Comparison of ENCODE assay signal across 28 cellular contexts in the genomic region with DNA sequence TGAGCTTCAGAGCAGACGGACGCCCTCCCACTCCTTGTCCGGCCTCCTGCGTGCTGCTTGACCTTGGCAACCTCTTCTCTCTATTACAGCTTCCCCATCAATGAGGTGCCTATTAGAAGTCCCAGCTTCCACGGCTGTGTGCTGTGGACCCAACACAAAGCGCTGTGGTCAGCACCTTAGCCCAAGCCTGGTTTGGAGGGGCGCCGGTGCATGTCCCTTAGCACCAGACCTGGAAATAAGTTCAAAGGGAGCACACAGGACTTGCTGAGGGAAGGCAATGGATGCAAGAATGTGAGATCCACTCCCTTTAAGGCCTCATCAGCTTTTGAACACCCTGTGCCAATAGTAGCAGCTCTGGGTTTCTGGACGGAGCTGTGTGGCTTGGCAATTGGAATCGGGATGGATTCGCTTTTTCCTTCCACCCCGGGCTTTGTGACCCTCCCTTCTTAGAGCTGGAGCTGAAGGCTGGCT.
A peak's percentile ranks its signal among the peaks of the same experiment; 100 is the strongest.
DNase-seq lines count a peak whose midpoint lies in the region; ATAC-seq, FAIRE-seq and TF ChIP-seq lines count a peak whose summit lies in the region.
"Had no signal": no experiment of that assay in that cellular context is flagged by ENCODE, and none has a peak within 500 bp of the region (broad histone marks: within the 10 kb centered on the region; RNA-seq: fewer than 3 reads in every experiment).

No MANE protein-coding gene starts in this region.

- no peak for ATAC-seq in A549
- ATAC-seq in Right ventricle myocardium superior (ENCODE audit: poor library complexity), result peak; percentile 79
- peak; percentile 70 to 75 for ATAC-seq in lower lobe of right lung
- no peak for ATAC-seq in GM21737 (IDR thresholded peaks at IDR 0.05; ENCODE audit: unreplicated experiment)
- ATAC-seq: stimulated activated effector memory CD8-positive, alpha-beta T cell treated with anti-CD3 and anti-CD28 coated beads, Interleukin-12 subunit alpha, Interleukin-12 subunit beta, amount 100 ng/mL, for 72 hours had no signal

- no peak for FAIRE-seq in A549 (lab: Jason Lieb, UNC)
- FAIRE-seq: kidney, RCC 7860 had no signal

- H3K27me3 ChIP-seq in lower lobe of right lung (ENCODE audit: low read depth) (no peaks in the 10 kb centered on the region), sigmoid colon (no peaks in the 10 kb centered on the region)
- H3K27me3 ChIP-seq: BE2C, brain microvascular endothelial cell had no signal

- CTCF ChIA-PET in A549 (lab: Yijun Ruan, JAX), result interaction anchor here (0.6 kb wide), 1 partner anchor 238 kb away, joined by 3 read pairs; no protein-coding TSS in a partner anchor

- TF ChIP-seq EP300 in A549 (IDR thresholded peaks at IDR 0.05) (no peak), sigmoid colon (IDR thresholded peaks at IDR 0.05) (no peak)

- 87% methylated on average over 12 of the region's 12 CpGs for WGBS in A549 (ENCODE audit: missing lambda C conversion rate)
- WGBS in sigmoid colon, 2 donors, result 87 to 90% methylated on average over 12 of the region's 12 CpGs

- no peak for TF ChIP-seq RAD21 in A549 (conservative IDR thresholded peaks at IDR 0.05 in 1 of 2, IDR thresholded peaks at IDR 0.05 in 1 of 2)

- H3K9me3 ChIP-seq in A549, result no peaks in the 10 kb centered on the region
- no peaks in the 10 kb centered on the region for H3K9me3 ChIP-seq in lower lobe of right lung
- H3K9me3 ChIP-seq in sigmoid colon, result no peaks in the 10 kb centered on the region

- no peak for TF ChIP-seq CTCF in A549 (IDR thresholded peaks at IDR 0.05)
- no peak for TF ChIP-seq CTCF in lower lobe of right lung (IDR thresholded peaks at IDR 0.05)
- no peak for TF ChIP-seq CTCF in sigmoid colon (IDR thresholded peaks at IDR 0.05)

- TF ChIP-seq POLR2A in A549 (IDR thresholded peaks at IDR 0.05; ENCODE audit: low read length), result no peak
- no peak for TF ChIP-seq POLR2A in sigmoid colon (IDR thresholded peaks at IDR 0.05)

- intact Hi-C loops in Right ventricle myocardium superior (cut with DNase I), result no loop called here
- intact Hi-C loops in lower lobe of right lung (cut with DNase I), result no loop called here
- intact Hi-C loops in sigmoid colon (cut with DNase I), result loop anchor here (5.0 kb wide), 1 partner anchor 73 kb away; no protein-coding TSS in a partner anchor

- H3K4me3 ChIP-seq in A549, result no peak overlapping the region
- H3K4me3 ChIP-seq in lower lobe of right lung, result no peak overlapping the region
- H3K4me3 ChIP-seq in sigmoid colon, result no peak overlapping the region

- DNase-seq in A549 (ENCODE audit: low read depth in 1 of 2, low spot score in 1 of 2), result no peak
- peak; percentile 48 for DNase-seq in Right ventricle myocardium superior
- no peak for DNase-seq in lower lobe of right lung
- DNase-seq in sigmoid colon, result peak; percentile 71
- no peak for DNase-seq in stimulated activated CD4-positive, alpha-beta T cell treated with anti-CD3 and anti-CD28 coated beads, Interleukin-4, amount 100 ng/mL, for 4 hours
- no peak for DNase-seq in C1 segment of cervical spinal cord (lab: John Stamatoyannopoulos, UW)
- DNase-seq in NCI-H187 (lab: John Stamatoyannopoulos, UW), result no peak
- DNase-seq: activated CD4-positive, alpha-beta T cell treated with anti-CD3 and anti-CD28 coated beads, Interleukin-2, amount 50 U/mL, for 48 hours; activated CD4-positive, CD25-positive, alpha-beta regulatory T cell; activated naive CD4-positive, alpha-beta T cell treated with anti-CD3 and anti-CD28 coated beads, Interleukin-2, amount 10 ng/mL, durations not matched to agents 7 days and 5 days; BE2C; brain microvascular endothelial cell; glutamatergic neuron; H7; kidney; mesenchymal stem cell; naive B cell; NCI-H1417; NCI-H2107; NCI-H748 treated with DMSO at 0.1 percent for 48 hours; occipital lobe; retina; stimulated activated CD4-positive, alpha-beta T cell treated with anti-CD3 and anti-CD28 coated beads, Interleukin-12 subunit alpha, Interleukin-12 subunit beta, amount 100 ng/mL, for 4 hours; stimulated activated CD4-positive, alpha-beta T cell treated with anti-CD3 and anti-CD28 coated beads, Interleukin-4, amount 100 ng/mL, for 1 hour; T-helper 1 cell had no signal

- H3K27ac ChIP-seq in A549, result no peak overlapping the region
- H3K27ac ChIP-seq in lower lobe of right lung, result peak overlapping the region; percentile 49
- peak overlapping the region; percentile 8 to 53 (median 24) for H3K27ac ChIP-seq in sigmoid colon
- H3K27ac ChIP-seq: brain microvascular endothelial cell had no signal

- no peaks in the 10 kb centered on the region for H3K36me3 ChIP-seq in lower lobe of right lung
- H3K36me3 ChIP-seq in sigmoid colon, result no peaks in the 10 kb centered on the region
- H3K36me3 ChIP-seq: BE2C, brain microvascular endothelial cell had no signal

- POLR2A ChIA-PET in A549 (lab: Yijun Ruan, JAX), result no interaction called here

- no peak overlapping the region for H3K4me2 ChIP-seq in A549

- no peaks in the 10 kb centered on the region for H3K4me1 ChIP-seq in A549
- no peaks in the 10 kb centered on the region for H3K4me1 ChIP-seq in lower lobe of right lung
- peaks cover 3 to 29% (median 23%) of the 10 kb centered on the region in 4 donors for H3K4me1 ChIP-seq in sigmoid colon
- H3K4me1 ChIP-seq: BE2C had no signal

TF ChIP-seq in A549, 52 proteins besides CTCF, POLR2A, EP300 and RAD21:
- TF ChIP-seq MAFK (IDR thresholded peaks at IDR 0.05; ENCODE audit: partially characterized antibody), result peak; percentile 23
- TF ChIP-seq, protein P1, sequence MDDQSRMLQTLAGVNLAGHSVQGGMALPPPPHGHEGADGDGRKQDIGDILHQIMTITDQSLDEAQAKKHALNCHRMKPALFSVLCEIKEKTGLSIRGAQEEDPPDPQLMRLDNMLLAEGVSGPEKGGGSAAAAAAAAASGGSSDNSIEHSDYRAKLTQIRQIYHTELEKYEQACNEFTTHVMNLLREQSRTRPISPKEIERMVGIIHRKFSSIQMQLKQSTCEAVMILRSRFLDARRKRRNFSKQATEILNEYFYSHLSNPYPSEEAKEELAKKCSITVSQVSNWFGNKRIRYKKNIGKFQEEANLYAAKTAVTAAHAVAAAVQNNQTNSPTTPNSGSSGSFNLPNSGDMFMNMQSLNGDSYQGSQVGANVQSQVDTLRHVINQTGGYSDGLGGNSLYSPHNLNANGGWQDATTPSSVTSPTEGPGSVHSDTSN (IDR thresholded peaks at IDR 0.05), result no peak
- TF ChIP-seq HEYL (CRISPR knock-in tag; IDR thresholded peaks at IDR 0.05), result no peak
- no peak for TF ChIP-seq HOXA7 (CRISPR knock-in tag; IDR thresholded peaks at IDR 0.05)
- TF ChIP-seq, protein P2, sequence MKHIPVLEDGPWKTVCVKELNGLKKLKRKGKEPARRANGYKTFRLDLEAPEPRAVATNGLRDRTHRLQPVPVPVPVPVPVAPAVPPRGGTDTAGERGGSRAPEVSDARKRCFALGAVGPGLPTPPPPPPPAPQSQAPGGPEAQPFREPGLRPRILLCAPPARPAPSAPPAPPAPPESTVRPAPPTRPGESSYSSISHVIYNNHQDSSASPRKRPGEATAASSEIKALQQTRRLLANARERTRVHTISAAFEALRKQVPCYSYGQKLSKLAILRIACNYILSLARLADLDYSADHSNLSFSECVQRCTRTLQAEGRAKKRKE (CRISPR knock-in tag; IDR thresholded peaks at IDR 0.05; ENCODE audit: low read depth), result no peak
- no peak for TF ChIP-seq MAZ (IDR thresholded peaks at IDR 0.05; ENCODE audit: borderline replicate concordance, low read depth, low read length)
- no peak for TF ChIP-seq RNF2 (IDR thresholded peaks at IDR 0.05; ENCODE audit: borderline replicate concordance, low read depth)
- TF ChIP-seq, protein P3, sequence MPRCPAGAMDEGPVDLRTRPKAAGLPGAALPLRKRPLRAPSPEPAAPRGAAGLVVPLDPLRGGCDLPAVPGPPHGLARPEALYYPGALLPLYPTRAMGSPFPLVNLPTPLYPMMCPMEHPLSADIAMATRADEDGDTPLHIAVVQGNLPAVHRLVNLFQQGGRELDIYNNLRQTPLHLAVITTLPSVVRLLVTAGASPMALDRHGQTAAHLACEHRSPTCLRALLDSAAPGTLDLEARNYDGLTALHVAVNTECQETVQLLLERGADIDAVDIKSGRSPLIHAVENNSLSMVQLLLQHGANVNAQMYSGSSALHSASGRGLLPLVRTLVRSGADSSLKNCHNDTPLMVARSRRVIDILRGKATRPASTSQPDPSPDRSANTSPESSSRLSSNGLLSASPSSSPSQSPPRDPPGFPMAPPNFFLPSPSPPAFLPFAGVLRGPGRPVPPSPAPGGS (IDR thresholded peaks at IDR 0.05), result no peak
- no peak for TF ChIP-seq ZFP36 (IDR thresholded peaks at IDR 0.05; ENCODE audit: borderline replicate concordance, partially characterized antibody)

Comparison
In these comparisons a context has a peak if more than half of its experiments do, and no peak if none do; other contexts are left out.
1. ATAC-seq: peak in Right ventricle myocardium superior (single experiment) and lower lobe of right lung (2 of 2); none in A549 (0 of 2) and GM21737 (single experiment).
2. DNase-seq: peak in Right ventricle myocardium superior (single experiment) and sigmoid colon (single experiment); none in A549 (0 of 2), lower lobe of right lung (single experiment), stimulated activated CD4-positive, alpha-beta T cell treated with anti-CD3 and anti-CD28 coated beads, Interleukin-4, amount 100 ng/mL, for 4 hours (0 of 2), C1 segment of cervical spinal cord (0 of 14) and NCI-H187 (0 of 2).
3. H3K27ac ChIP-seq: peak in lower lobe of right lung (single experiment) and sigmoid colon (4 of 4); none in A549 (0 of 2).